In the genomic region with DNA sequence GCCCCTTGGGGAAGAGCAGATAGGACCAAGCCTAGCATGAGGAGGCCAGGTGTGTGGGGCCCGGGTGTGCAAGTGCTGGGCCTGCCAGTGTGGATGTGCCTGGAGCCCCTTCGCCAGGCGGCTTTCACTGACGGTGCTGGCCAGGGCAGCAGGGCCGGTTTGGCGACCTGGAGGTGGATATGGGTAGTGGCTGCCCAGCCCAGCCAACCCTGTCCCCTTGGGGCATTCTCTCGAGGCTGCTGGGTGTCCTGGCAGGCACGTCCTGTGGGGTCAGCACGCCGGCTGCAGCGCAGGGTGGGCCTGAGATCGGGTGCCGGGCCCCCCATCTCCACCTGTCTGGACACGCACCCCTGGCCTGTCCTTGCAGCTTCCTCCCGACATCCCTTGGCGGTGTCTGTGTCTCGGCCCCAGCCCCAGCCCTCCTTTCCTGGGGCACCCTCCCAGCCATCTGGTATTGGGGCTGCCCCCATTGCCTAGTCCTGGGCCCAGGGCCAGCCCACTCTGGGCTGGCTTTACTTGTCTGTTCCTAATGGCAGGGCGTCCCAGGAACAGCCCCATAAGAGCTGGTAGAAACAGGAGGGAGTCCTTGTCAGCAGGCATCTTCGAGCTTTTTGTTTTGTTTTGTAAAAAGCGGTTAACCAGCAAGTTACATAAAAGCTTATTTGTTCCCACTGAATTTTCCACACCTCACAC, we compare ENCODE assay signal across 26 cellular contexts. TPM values are rescaled to one million over a fixed set of nuclear protein-coding genes. Genes with fewer than 3 reads are reported as not detected.
DNase-seq lines count a peak whose midpoint lies in the region; FAIRE-seq and TF ChIP-seq lines count a peak whose summit lies in the region.
"Had no signal": no experiment of that assay in that cellular context is flagged by ENCODE, and none has a peak within 500 bp of the region (broad histone marks: within the 10 kb centered on the region; RNA-seq: fewer than 3 reads in every experiment).

No MANE protein-coding gene starts in this region.

- DNase-seq in DMS 273 (lab: John Stamatoyannopoulos, UW; ENCODE audit: unreplicated experiment) (peak; percentile 87), DMS 273 treated with DMSO at 0.1 percent for 48 hours (lab: John Stamatoyannopoulos, UW) (no peak), LNCaP clone FGC (ENCODE audit: low read depth) (no peak), dorsolateral prefrontal cortex (peak in 1 of 10 donors; percentile 37), suprapubic skin (ENCODE audit: low spot score in 2 of 2) (no peak), HTR-8/SVneo (ENCODE audit: insufficient read length, low spot score) (no peak), NCI-H1105 (lab: John Stamatoyannopoulos, UW) (no peak), mesenchymal stem cell (no peak)
- DNase-seq: 8988T; activated CD4-positive, alpha-beta T cell treated with anti-CD3 and anti-CD28 coated beads, Interleukin-2, amount 50 U/mL, for 1 hour; AML-193; DND-41; endodermal cell; glutamatergic neuron; NCI-H1092 treated with DMSO at 0.1 percent for 48 hours; NCI-H2107; NCI-H510A; nephron progenitor cell; NK-92 treated with Interleukin-12 subunit alpha and Interleukin-12 subunit beta, amount 100 ng/mL, for 24 hours; sigmoid colon; stimulated activated CD8-positive, alpha-beta memory T cell treated with anti-CD3 and anti-CD28 coated beads, Interleukin-4, amount 100 ng/mL, for 48 hours; WERI-Rb-1 had no signal

- H3K27ac ChIP-seq in dorsolateral prefrontal cortex (peak overlapping the region in 42 of 59 donors; percentile 5 to 89 (median 50)), suprapubic skin (peak overlapping the region; percentile 52), mesenchymal stem cell (ENCODE audit: low read length, poor library complexity, severe bottlenecking) (no peak overlapping the region)
- H3K27ac ChIP-seq: parathyroid adenoma, WERI-Rb-1 had no signal

- no peak overlapping the region for H2BK15ac ChIP-seq in mesenchymal stem cell (ENCODE audit: low read depth, poor library complexity, severe bottlenecking)

- H3K4me1 ChIP-seq in suprapubic skin (peaks cover 52% of the 10 kb centered on the region), mesenchymal stem cell (ENCODE audit: control insufficient read depth, insufficient read depth, low read depth, low read length) (peaks cover 68% of the 10 kb centered on the region)
- H3K4me1 ChIP-seq: parathyroid adenoma had no signal

- H3K14ac ChIP-seq in mesenchymal stem cell (ENCODE audit: low read length in 2 of 2): no peak overlapping the region

- H3K4ac ChIP-seq in mesenchymal stem cell (ENCODE audit: low read depth in 1 of 2, low read length in 2 of 2): no peak overlapping the region

- FAIRE-seq in HTR-8/SVneo (lab: Jason Lieb, UNC): no peak
- FAIRE-seq: astrocyte, GM12892 had no signal

- TF ChIP-seq CTCF in LNCaP clone FGC (IDR thresholded peaks at IDR 0.05; ENCODE audit: control insufficient read depth, extremely low read depth, insufficient read depth): no peak
- TF ChIP-seq CTCF in dorsolateral prefrontal cortex (IDR thresholded peaks at IDR 0.05 in 54 of 56, conservative IDR thresholded peaks at IDR 0.05 in 2 of 56; ENCODE audit: low read depth in 1 of 56, partially characterized antibody in 56 of 56): no peak
- no peak for TF ChIP-seq CTCF in suprapubic skin (IDR thresholded peaks at IDR 0.05)

- no peak for TF ChIP-seq EP300 in suprapubic skin (IDR thresholded peaks at IDR 0.05)

- H3K27me3 ChIP-seq in dorsolateral prefrontal cortex (no peaks in the 10 kb centered on the region), suprapubic skin (no peaks in the 10 kb centered on the region), mesenchymal stem cell (ENCODE audit: control insufficient read depth in 1 of 2, insufficient read depth in 1 of 2, low read length in 2 of 2) (no peaks in the 10 kb centered on the region)
- H3K27me3 ChIP-seq: sigmoid colon had no signal

- H2BK120ac ChIP-seq in mesenchymal stem cell (ENCODE audit: low read depth, low read length): no peak overlapping the region

- no peak overlapping the region for H3K18ac ChIP-seq in mesenchymal stem cell (ENCODE audit: low read depth in 1 of 2, low read length in 2 of 2)

- no peak overlapping the region for H2AK5ac ChIP-seq in mesenchymal stem cell (ENCODE audit: low read length, severe bottlenecking)

- H3K23ac ChIP-seq in mesenchymal stem cell (ENCODE audit: low read length in 2 of 2): no peak overlapping the region

- intact Hi-C loops in dorsolateral prefrontal cortex (cut with DNase I): no loop called here

- no peak overlapping the region for H4K91ac ChIP-seq in mesenchymal stem cell (ENCODE audit: low read length)

- no peak overlapping the region for H2BK12ac ChIP-seq in mesenchymal stem cell (ENCODE audit: low read length in 2 of 2)

- H3K4me2 ChIP-seq in mesenchymal stem cell (ENCODE audit: low read length, poor library complexity, severe bottlenecking): no peak overlapping the region

- H3K9me3 ChIP-seq in suprapubic skin: no peaks in the 10 kb centered on the region
- no peaks in the 10 kb centered on the region for H3K9me3 ChIP-seq in mesenchymal stem cell (ENCODE audit: control insufficient read depth, low read length)
- H3K9me3 ChIP-seq: sigmoid colon had no signal

- TF ChIP-seq POLR2A in suprapubic skin (IDR thresholded peaks at IDR 0.05): no peak

- H4K8ac ChIP-seq in mesenchymal stem cell (ENCODE audit: low read length): no peak overlapping the region

- H3K9ac ChIP-seq in mesenchymal stem cell (ENCODE audit: low read length): no peak overlapping the region
- H3K9ac ChIP-seq: parathyroid adenoma had no signal

- WGBS in suprapubic skin: 75% methylated on average over 11 of the region's 20 CpGs
- 98% methylated on average over 20 of the region's 20 CpGs for WGBS in mesenchymal stem cell

- H2BK5ac ChIP-seq in mesenchymal stem cell (ENCODE audit: low read depth, low read length, poor library complexity, severe bottlenecking): no peak overlapping the region

- H3K4me3 ChIP-seq in LNCaP clone FGC (ENCODE audit: low read depth, low read length) (0 out of 2 replicates have a peak overlapping the region, but pooled peaks have one; percentile 22), dorsolateral prefrontal cortex (no peak overlapping the region), suprapubic skin (no peak overlapping the region), mesenchymal stem cell (ENCODE audit: insufficient read depth in 1 of 2, low read depth in 1 of 2, low read length in 2 of 2) (no peak overlapping the region)
- H3K4me3 ChIP-seq: sigmoid colon had no signal

- H3K36me3 ChIP-seq in suprapubic skin (peaks cover 64% of the 10 kb centered on the region), mesenchymal stem cell (ENCODE audit: control insufficient read depth in 1 of 2, insufficient read depth in 2 of 2, low read depth in 1 of 2, low read length in 2 of 2) (peaks cover 42 to 92% of the 10 kb centered on the region in 2 experiments)

- no peak overlapping the region for H2AFZ ChIP-seq in mesenchymal stem cell (ENCODE audit: low read depth, low read length)
- H2AFZ ChIP-seq: parathyroid adenoma had no signal

- H3K79me1 ChIP-seq in mesenchymal stem cell (replicated peaks; ENCODE audit: low read length, poor library complexity, severe bottlenecking): peaks cover 7% of the 10 kb centered on the region

RNA-seq across cellular contexts. Expression of a gene that starts 7.2 kb away (rescaled TPM):
- total RNA-seq in dorsolateral prefrontal cortex: 100 to 1,000 TPM in 116 of 120 experiments, 10 to 100 TPM in 4; 67.0 to 225 (median 142) TPM
- 100 to 1,000 TPM in 2 of 4 donors, 10 to 100 TPM in 2; 70.7 to 140 (median 104) TPM for total RNA-seq in suprapubic skin
- polyA plus RNA-seq in mesenchymal stem cell (2013, experiment 1 of 2): 120 TPM
- 119 TPM for polyA plus RNA-seq in mesenchymal stem cell (2013, experiment 2 of 2)
- total RNA-seq: activated T-helper 1 cell treated with anti-CD3 and anti-CD28 coated beads, Interleukin-12 subunit alpha, Interleukin-12 subunit beta, Interleukin-2, Interleukin-4 antibody, amounts not matched to agents 30 ng/mL and 10 ng/mL and 1 ng/mL, durations not matched to agents 14 hours and 24 hours and 36 hours had no signal

RNA-seq across cellular contexts. Expression of a gene that starts 19.3 kb away (rescaled TPM):
- total RNA-seq in dorsolateral prefrontal cortex: 10 to 100 TPM in 36 of 120 experiments, 1 to 10 TPM in 80, under 1 TPM in 1, not detected in 3; 0.64 to 75.6 (median 7.4) TPM
- 100 to 1,000 TPM in 1 of 4 donors, 10 to 100 TPM in 3; 28.6 to 140 (median 76.2) TPM for total RNA-seq in suprapubic skin
- 40.7 TPM for polyA plus RNA-seq in mesenchymal stem cell (2013, experiment 1 of 2)
- 42.6 TPM for polyA plus RNA-seq in mesenchymal stem cell (2013, experiment 2 of 2)

RNA-seq across cellular contexts. Expression of a gene that starts 23.7 kb away (rescaled TPM):
- total RNA-seq in dorsolateral prefrontal cortex (10 to 100 TPM in 118 of 120 experiments, 1 to 10 TPM in 2; 8.9 to 23.4 (median 15.6) TPM), suprapubic skin (10 to 100 TPM; 11.4 to 41.0 (median 14.0) TPM)
- polyA plus RNA-seq in mesenchymal stem cell (2013, experiment 1 of 2): 2.3 TPM
- 2.5 TPM for polyA plus RNA-seq in mesenchymal stem cell (2013, experiment 2 of 2)

RNA-seq across cellular contexts. Expression of a gene that starts 47.8 kb away (rescaled TPM):
- 100 to 1,000 TPM in 85 of 120 experiments, 10 to 100 TPM in 35; 81.6 to 178 (median 109) TPM for total RNA-seq in dorsolateral prefrontal cortex
- 100 to 1,000 TPM in 1 of 4 donors, 10 to 100 TPM in 3; 38.1 to 107 (median 59.5) TPM for total RNA-seq in suprapubic skin
- polyA plus RNA-seq in mesenchymal stem cell (2013, experiment 1 of 2): 66.6 TPM
- polyA plus RNA-seq in mesenchymal stem cell (2013, experiment 2 of 2): 63.2 TPM

RNA-seq across cellular contexts. Expression of a gene that starts 59.0 kb away (rescaled TPM):
- 10 to 100 TPM; 11.9 to 30.7 (median 19.1) TPM for total RNA-seq in dorsolateral prefrontal cortex
- total RNA-seq in suprapubic skin: 1 to 10 TPM; 1.7 to 4.2 (median 2.7) TPM
- polyA plus RNA-seq in mesenchymal stem cell (2013, experiment 1 of 2): 0.87 TPM
- 1.2 TPM for polyA plus RNA-seq in mesenchymal stem cell (2013, experiment 2 of 2)
